36 cellular contexts compared by ENCODE assay signal in genomic region chr22:37575490-37576003, GRCh38. TPM values are rescaled to one million over a fixed set of nuclear protein-coding genes. Genes with fewer than 3 reads are reported as not detected.
"Had no signal": no experiment of that assay in that cellular context is flagged by ENCODE, and none has a peak within 500 bp of the region (broad histone marks: within the 10 kb centered on the region; RNA-seq: fewer than 3 reads in every experiment).

No MANE protein-coding gene starts in this region.

- H3K36me3 ChIP-seq: cardiac muscle cell, gastrocnemius medialis, left ventricle myocardium inferior had no signal

- H3K27me3 Mint-ChIP-seq: activated naive CD8-positive, alpha-beta T cell; T-cell had no signal

- H3K4me1 Mint-ChIP-seq: brain had no signal

- H3K4me3 Mint-ChIP-seq: activated naive CD8-positive, alpha-beta T cell; brain; effector memory CD8-positive, alpha-beta T cell; natural killer cell treated with Interleukin-12 subunit alpha and Interleukin-12 subunit beta and Interleukin-15 and Interleukin-18, amount 100 ng/mL, for 72 hours; stimulated activated naive B cell treated with anti-CD40 and anti-IgM and Interleukin-4, amounts not matched to agents 10 μg/mL and 1 μg/mL and 100 μg/mL, for 72 hours; T-cell; T-helper 2 cell treated with Interferon-gamma antibody and Interleukin-4, amounts not matched to agents 5 μg/mL and 100 μg/mL, for 36 hours had no signal

- H3K27ac ChIP-seq: cardiac muscle cell, coronary artery, gastrocnemius medialis, hepatocyte, left ventricle myocardium inferior, parathyroid adenoma, psoas muscle, tibial nerve, VCaP had no signal

- ATAC-seq: activated CD4-positive, CD25-positive, alpha-beta regulatory T cell treated with anti-CD3 and anti-CD28 coated beads, Interleukin-2, amount 50 U/mL, for 24 hours; effector memory CD8-positive, alpha-beta T cell; gastrocnemius medialis; mucosa of descending colon; psoas muscle; stimulated activated naive B cell treated with anti-CD40 and anti-IgM and Interleukin-4, amounts not matched to agents 10 μg/mL and 1 μg/mL and 100 μg/mL, for 72 hours; T-cell had no signal

- DNase-seq: activated CD4-positive, alpha-beta T cell treated with anti-CD3 and anti-CD28 coated beads for 48 hours; activated CD4-positive, alpha-beta T cell treated with anti-CD3 and anti-CD28 coated beads, Interleukin-2, amount 50 U/mL, for 48 hours; activated CD8-positive, alpha-beta memory T cell treated with anti-CD3 and anti-CD28 coated beads for 24 hours; activated effector memory CD4-positive, alpha-beta T cell treated with Interleukin-2 at 50 U/mL for 16 hours; activated naive CD4-positive, alpha-beta T cell treated with Interleukin-2 at 50 U/mL for 16 hours; aorta; cerebellar nuclear complex; effector memory CD8-positive, alpha-beta T cell; erythroblast; gastrocnemius medialis; glutamatergic neuron; islet precursor cell; left ventricle myocardium inferior; mesendoderm; mucosa of descending colon; psoas muscle; stimulated activated CD4-positive, alpha-beta T cell treated with anti-CD3 and anti-CD28 coated beads, Interleukin-1b, Interleukin-23, amount 100 ng/mL, for 48 hours; stimulated activated naive B cell treated with anti-CD40 and anti-IgM and Interleukin-4, amounts not matched to agents 10 μg/mL and 1 μg/mL and 100 μg/mL, for 72 hours; T-cell had no signal

- H3K79me2 ChIP-seq: parathyroid adenoma had no signal

- H3K27me3 ChIP-seq: cardiac muscle cell, gastrocnemius medialis, hepatocyte, tibial nerve had no signal

- H2AFZ ChIP-seq: hepatocyte, parathyroid adenoma had no signal

- H3K36me3 Mint-ChIP-seq: activated naive CD8-positive, alpha-beta T cell; brain; natural killer cell treated with Interleukin-12 subunit alpha and Interleukin-12 subunit beta and Interleukin-15 and Interleukin-18, amount 100 ng/mL, for 72 hours; stimulated activated naive B cell treated with anti-CD40 and anti-IgM and Interleukin-4, amounts not matched to agents 10 μg/mL and 1 μg/mL and 100 μg/mL, for 72 hours; T-cell had no signal

- H3K9ac ChIP-seq: parathyroid adenoma had no signal

- H3K9me3 ChIP-seq: gastrocnemius medialis, left ventricle myocardium inferior, mucosa of descending colon, psoas muscle, tibial nerve had no signal

- H3K27ac Mint-ChIP-seq: activated naive CD8-positive, alpha-beta T cell; effector memory CD8-positive, alpha-beta T cell; stimulated activated naive B cell treated with anti-CD40 and anti-IgM and Interleukin-4, amounts not matched to agents 10 μg/mL and 1 μg/mL and 100 μg/mL, for 72 hours; T-cell; T-helper 2 cell treated with Interferon-gamma antibody and Interleukin-4, amounts not matched to agents 5 μg/mL and 100 μg/mL, for 36 hours had no signal

- H3K4me2 ChIP-seq: smooth muscle cell had no signal

- H3K4me3 ChIP-seq: cardiac muscle cell, coronary artery, gastrocnemius medialis, hepatocyte, left ventricle myocardium inferior, lung, mucosa of descending colon, psoas muscle, smooth muscle cell, tibial nerve had no signal

- H3K4me1 ChIP-seq: gastrocnemius medialis, parathyroid adenoma, psoas muscle had no signal

- H3K9me3 Mint-ChIP-seq: brain; effector memory CD8-positive, alpha-beta T cell; natural killer cell treated with Interleukin-12 subunit alpha and Interleukin-12 subunit beta and Interleukin-15 and Interleukin-18, amount 100 ng/mL, for 72 hours; stimulated activated naive B cell treated with anti-CD40 and anti-IgM and Interleukin-4, amounts not matched to agents 10 μg/mL and 1 μg/mL and 100 μg/mL, for 72 hours; T-cell; T-helper 2 cell treated with Interferon-gamma antibody and Interleukin-4, amounts not matched to agents 5 μg/mL and 100 μg/mL, for 36 hours had no signal

- FAIRE-seq: TTC549 had no signal

RNA-seq across cellular contexts. Expression of gene LGALS2, which starts 4.3 kb away (rescaled TPM):
- total RNA-seq: cardiac muscle cell; gastrocnemius medialis; left ventricle myocardium inferior; myocyte; natural killer cell treated with Interleukin-12 subunit alpha and Interleukin-12 subunit beta and Interleukin-15 and Interleukin-18, amount 100 ng/mL, for 72 hours; psoas muscle; smooth muscle cell; temporal lobe; tibial nerve; urinary bladder had no signal
- polyA plus RNA-seq: cardiac muscle cell had no signal
